ENCODE assay signal across 1 cellular context in the genomic region with DNA sequence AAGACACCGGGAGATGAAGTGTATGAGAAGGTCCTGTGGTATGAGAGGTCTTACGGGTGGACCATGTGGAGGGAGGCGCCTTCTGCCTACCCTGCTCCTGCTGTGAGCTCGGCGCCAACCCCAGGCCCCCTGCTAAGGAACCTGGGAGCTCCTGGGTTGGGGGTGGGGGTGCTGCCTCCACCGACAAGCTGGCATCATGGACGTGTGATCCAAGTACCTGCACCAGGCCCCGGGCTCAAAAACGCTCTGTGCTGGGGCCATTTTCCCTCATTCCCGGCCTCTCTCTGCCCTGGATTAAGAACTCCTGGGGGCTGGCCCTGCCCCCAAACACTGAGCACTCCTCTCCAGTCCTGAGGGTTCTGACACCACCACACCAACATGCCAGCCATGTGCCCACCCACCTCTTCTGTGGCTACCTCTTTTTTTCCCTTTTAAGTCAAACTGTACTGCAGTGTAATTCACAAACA.
TF ChIP-seq lines count a peak whose summit lies in the region.

No MANE protein-coding gene starts in this region.

TF ChIP-seq in IMR-90, 13 proteins besides CTCF, POLR2A, EP300 and RAD21:
- TF ChIP-seq BHLHE40 (IDR thresholded peaks at IDR 0.05; ENCODE audit: low read depth, low read length): no peak
